2 cellular contexts compared by ENCODE assay signal in the genomic region with DNA sequence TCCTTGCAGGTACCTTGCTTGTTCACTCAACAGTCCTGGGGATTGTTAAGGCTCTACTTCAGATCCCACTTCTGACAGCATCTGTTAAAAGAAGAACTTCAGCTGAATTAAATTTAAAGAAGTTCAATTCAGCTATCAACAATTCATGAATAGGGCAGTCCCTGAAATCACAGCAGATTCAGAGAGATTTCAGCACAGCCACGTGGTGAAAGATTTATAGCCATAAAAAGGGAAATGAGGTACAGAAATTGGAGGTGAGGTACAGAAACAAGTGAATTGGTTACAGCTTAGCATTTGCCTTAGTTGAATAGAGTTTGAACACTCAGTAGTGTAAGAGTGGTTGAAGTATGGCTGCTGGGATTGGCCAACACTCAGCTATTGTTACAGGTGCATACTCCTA.
DNase-seq lines count a peak whose midpoint lies in the region; ATAC-seq, FAIRE-seq and TF ChIP-seq lines count a peak whose summit lies in the region.
"Not testable (repeated sequence)": the region's sequence is repeated elsewhere in the genome, so short reads cannot be mapped to it uniquely, and the experiment has no call there.

No MANE protein-coding gene starts in this region.

- CTCF ChIA-PET in Caco-2 (lab: Charles Lee); K562 (lab: Yijun Ruan, JAX; ENCODE audit: low intra/inter-chr PET ratio): not testable (repeated sequence)

- peaks cover 17% of the 10 kb centered on the region for H3K4me1 Mint-ChIP-seq in Caco-2 (ENCODE audit: low read depth, unreplicated experiment)

- H3K4me1 ChIP-seq in Caco-2 = peaks cover 46% of the 10 kb centered on the region
- not testable (repeated sequence) for H3K4me1 ChIP-seq in K562 (replicated peaks in 1 of 2; ENCODE audit: control insufficient read depth in 2 of 2, insufficient read depth in 2 of 2, low read length in 2 of 2)

- not testable (repeated sequence) for H3K9me3 Mint-ChIP-seq in Caco-2 (ENCODE audit: unreplicated experiment)

- not testable (repeated sequence) for H3K4me3 ChIP-seq in Caco-2 (ENCODE audit: low read depth, low read length); K562

- H2AFZ ChIP-seq in K562 (ENCODE audit: low read depth, low read length) = not testable (repeated sequence)

- not testable (repeated sequence) for H3K79me2 ChIP-seq in K562 (ENCODE audit: control insufficient read depth, insufficient read depth, low read length)

- not testable (repeated sequence) for TF ChIP-seq POLR2A in K562 (conservative IDR thresholded peaks at IDR 0.05)

- not testable (repeated sequence) for FAIRE-seq in K562 (lab: Jason Lieb, UNC)

- H3K27ac Mint-ChIP-seq in Caco-2 (ENCODE audit: unreplicated experiment) = peak overlapping the region; percentile 46

- H3K27me3 ChIP-seq in Caco-2 (replicated peaks; ENCODE audit: control insufficient read depth, insufficient read depth, low read length); K562 (ENCODE audit: control insufficient read depth in 2 of 2, insufficient read depth in 2 of 2, low read length in 2 of 2): not testable (repeated sequence)

- TF ChIP-seq EP300 in K562 (IDR thresholded peaks at IDR 0.05; ENCODE audit: low read length) = not testable (repeated sequence)

- 0% methylated on average over 1 of the region's 1 CpG for WGBS in K562 (ENCODE audit: insufficient coverage, low coverage, missing lambda C conversion rate)

- H3K27me3 Mint-ChIP-seq in Caco-2 (ENCODE audit: insufficient read depth, unreplicated experiment) = not testable (repeated sequence)

- TF ChIP-seq CTCF in Caco-2 (IDR thresholded peaks at IDR 0.05; ENCODE audit: insufficient read depth in 1 of 2, low read depth in 1 of 2, low read length in 1 of 2, severe bottlenecking in 1 of 2, unreplicated experiment in 1 of 2); K562 (IDR thresholded peaks at IDR 0.05 in 2 of 3, conservative IDR thresholded peaks at IDR 0.05 in 1 of 3; ENCODE audit: insufficient read depth in 2 of 3, low read depth in 1 of 3, low read length in 3 of 3): not testable (repeated sequence)

- in situ Hi-C loops in K562 (cut with MboI) = loop anchor here (25.0 kb wide), 1 partner anchor 517 kb away; no protein-coding TSS in a partner anchor

- not testable (repeated sequence) for H4K20me1 ChIP-seq in K562 (replicated peaks; ENCODE audit: control insufficient read depth, insufficient read depth, low read length)

- H3K9me1 ChIP-seq in K562 (ENCODE audit: control insufficient read depth, insufficient read depth, low read length) = not testable (repeated sequence)

- not testable (repeated sequence) for H3K9me3 ChIP-seq in Caco-2; K562 (replicated peaks; ENCODE audit: control insufficient read depth, insufficient read depth, low read depth, low read length)

- intact Hi-C loops in Caco-2 (cut with micrococcal nuclease; ENCODE audit: unreplicated experiment) = loop anchor here (10.0 kb wide), 1 partner anchor 91 kb away; no protein-coding TSS in a partner anchor
- intact Hi-C loops in K562 (cut with micrococcal nuclease) = not testable (repeated sequence)

- H3K36me3 Mint-ChIP-seq in Caco-2 (ENCODE audit: insufficient read depth, unreplicated experiment) = not testable (repeated sequence)

- H3K36me3 ChIP-seq in Caco-2 (ENCODE audit: control insufficient read depth, insufficient read depth, low read length); K562 (ENCODE audit: control insufficient read depth, insufficient read depth, low read length): not testable (repeated sequence)

- not testable (repeated sequence) for H3K4me2 ChIP-seq in K562 (ENCODE audit: insufficient read depth, low read length)

- not testable (repeated sequence) for H3K4me3 Mint-ChIP-seq in Caco-2 (ENCODE audit: unreplicated experiment)

- not testable (repeated sequence) for DNase-seq in Caco-2; K562 (ENCODE audit: extremely low read depth in 1 of 4, low spot score in 3 of 4)

- POLR2A ChIA-PET in Caco-2 (lab: Charles Lee); K562 (lab: Yijun Ruan, JAX): not testable (repeated sequence)

- not testable (repeated sequence) for ATAC-seq in K562

- not testable (repeated sequence) for TF ChIP-seq RAD21 in K562 (CRISPR knock-in tag; conservative IDR thresholded peaks at IDR 0.05 in 1 of 2, IDR thresholded peaks at IDR 0.05 in 1 of 2)

- BruUV-seq in Caco-2 (replicated peaks; lab: Mats Ljungman, UMichigan); K562 (replicated peaks; lab: Mats Ljungman, UMichigan): not testable (repeated sequence)

- not testable (repeated sequence) for H3K27ac ChIP-seq in K562 (ENCODE audit: extremely low read depth, low read depth, low read length)

- H3K9ac ChIP-seq in K562 (ENCODE audit: insufficient read depth in 1 of 2, low read depth in 2 of 2, low read length in 2 of 2) = not testable (repeated sequence)

TF ChIP-seq in K562, 482 proteins besides CTCF, POLR2A, EP300 and RAD21:
- TF ChIP-seq RCOR1 (IDR thresholded peaks at IDR 0.05; ENCODE audit: borderline replicate concordance in 1 of 2, low read depth in 2 of 2, low read length in 2 of 2) (peak; percentile 24 to 59; a peak in 2 of 4 replicates), MEIS2 (IDR thresholded peaks at IDR 0.05; ENCODE audit: partially characterized antibody) (peak; percentile 64), KDM1A (IDR thresholded peaks at IDR 0.05) (peak; percentile 74 to 84), HDAC1 (IDR thresholded peaks at IDR 0.05) (0 out of 4 replicates have a peak, but pooled peaks of 1 of the 2 experiments have one; percentile 20)
- TF ChIP-seq, protein P1, sequence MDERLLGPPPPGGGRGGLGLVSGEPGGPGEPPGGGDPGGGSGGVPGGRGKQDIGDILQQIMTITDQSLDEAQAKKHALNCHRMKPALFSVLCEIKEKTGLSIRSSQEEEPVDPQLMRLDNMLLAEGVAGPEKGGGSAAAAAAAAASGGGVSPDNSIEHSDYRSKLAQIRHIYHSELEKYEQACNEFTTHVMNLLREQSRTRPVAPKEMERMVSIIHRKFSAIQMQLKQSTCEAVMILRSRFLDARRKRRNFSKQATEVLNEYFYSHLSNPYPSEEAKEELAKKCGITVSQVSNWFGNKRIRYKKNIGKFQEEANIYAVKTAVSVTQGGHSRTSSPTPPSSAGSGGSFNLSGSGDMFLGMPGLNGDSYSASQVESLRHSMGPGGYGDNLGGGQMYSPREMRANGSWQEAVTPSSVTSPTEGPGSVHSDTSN (CRISPR knock-in tag; IDR thresholded peaks at IDR 0.05; ENCODE audit: low read depth) = not testable (repeated sequence)
- TF ChIP-seq, protein P1 (tag; conservative IDR thresholded peaks at IDR 0.05; ENCODE audit: low read depth) = peak; percentile 48
TF ChIP-seq in K562: peak in this region for 5; not testable (repeated sequence) for 477.
